In the genomic region with DNA sequence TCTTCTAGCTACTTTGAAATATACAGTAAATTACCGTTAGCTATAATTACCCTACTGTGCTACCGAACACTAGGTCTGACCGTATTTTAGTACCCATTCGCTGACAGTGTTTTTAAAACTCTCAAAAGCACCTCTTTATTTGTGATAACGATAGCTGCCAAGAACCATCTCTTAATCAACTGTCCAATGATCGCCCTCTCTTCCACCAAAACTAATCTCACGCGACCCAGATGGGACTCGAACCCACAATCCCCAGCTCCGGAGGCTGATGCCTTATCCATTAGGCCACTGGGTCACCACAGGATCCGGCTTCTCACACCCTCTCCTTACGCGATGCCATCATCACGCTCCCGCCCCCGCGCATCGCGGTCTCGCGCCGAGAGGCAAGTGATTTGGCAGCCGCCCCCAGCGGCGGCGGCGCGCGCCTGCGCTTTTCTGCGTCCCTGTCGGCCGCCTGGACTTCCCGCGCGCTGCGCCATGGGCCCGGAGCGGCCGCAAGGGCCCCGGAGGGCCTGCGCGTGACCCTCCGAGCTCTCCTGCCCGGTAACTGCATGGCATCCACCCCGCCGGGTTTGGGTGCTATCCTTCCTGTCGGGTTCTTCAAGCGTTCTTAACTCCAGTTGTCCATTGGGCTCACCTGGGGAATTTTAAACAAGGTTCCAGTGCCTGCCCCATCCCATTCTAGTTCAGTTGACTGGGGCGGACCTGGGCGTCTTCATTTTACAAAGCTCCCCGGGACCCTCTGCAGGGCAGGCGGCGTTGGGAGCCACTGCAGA, we compare ENCODE assay signal across 1 cellular context.
A peak's percentile ranks its signal among the peaks of the same experiment; 100 is the strongest.
TF ChIP-seq lines count a peak whose summit lies in the region.

No MANE protein-coding gene starts in this region.

TF ChIP-seq in HepG2, 621 proteins besides CTCF, POLR2A, EP300 and RAD21 (continued from another document and continues in another):
- TF ChIP-seq, protein P1, sequence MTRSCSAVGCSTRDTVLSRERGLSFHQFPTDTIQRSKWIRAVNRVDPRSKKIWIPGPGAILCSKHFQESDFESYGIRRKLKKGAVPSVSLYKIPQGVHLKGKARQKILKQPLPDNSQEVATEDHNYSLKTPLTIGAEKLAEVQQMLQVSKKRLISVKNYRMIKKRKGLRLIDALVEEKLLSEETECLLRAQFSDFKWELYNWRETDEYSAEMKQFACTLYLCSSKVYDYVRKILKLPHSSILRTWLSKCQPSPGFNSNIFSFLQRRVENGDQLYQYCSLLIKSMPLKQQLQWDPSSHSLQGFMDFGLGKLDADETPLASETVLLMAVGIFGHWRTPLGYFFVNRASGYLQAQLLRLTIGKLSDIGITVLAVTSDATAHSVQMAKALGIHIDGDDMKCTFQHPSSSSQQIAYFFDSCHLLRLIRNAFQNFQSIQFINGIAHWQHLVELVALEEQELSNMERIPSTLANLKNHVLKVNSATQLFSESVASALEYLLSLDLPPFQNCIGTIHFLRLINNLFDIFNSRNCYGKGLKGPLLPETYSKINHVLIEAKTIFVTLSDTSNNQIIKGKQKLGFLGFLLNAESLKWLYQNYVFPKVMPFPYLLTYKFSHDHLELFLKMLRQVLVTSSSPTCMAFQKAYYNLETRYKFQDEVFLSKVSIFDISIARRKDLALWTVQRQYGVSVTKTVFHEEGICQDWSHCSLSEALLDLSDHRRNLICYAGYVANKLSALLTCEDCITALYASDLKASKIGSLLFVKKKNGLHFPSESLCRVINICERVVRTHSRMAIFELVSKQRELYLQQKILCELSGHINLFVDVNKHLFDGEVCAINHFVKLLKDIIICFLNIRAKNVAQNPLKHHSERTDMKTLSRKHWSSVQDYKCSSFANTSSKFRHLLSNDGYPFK (CRISPR knock-in tag; IDR thresholded peaks at IDR 0.05; ENCODE audit: borderline replicate concordance) = peak; percentile 74
- TF ChIP-seq, protein P2, sequence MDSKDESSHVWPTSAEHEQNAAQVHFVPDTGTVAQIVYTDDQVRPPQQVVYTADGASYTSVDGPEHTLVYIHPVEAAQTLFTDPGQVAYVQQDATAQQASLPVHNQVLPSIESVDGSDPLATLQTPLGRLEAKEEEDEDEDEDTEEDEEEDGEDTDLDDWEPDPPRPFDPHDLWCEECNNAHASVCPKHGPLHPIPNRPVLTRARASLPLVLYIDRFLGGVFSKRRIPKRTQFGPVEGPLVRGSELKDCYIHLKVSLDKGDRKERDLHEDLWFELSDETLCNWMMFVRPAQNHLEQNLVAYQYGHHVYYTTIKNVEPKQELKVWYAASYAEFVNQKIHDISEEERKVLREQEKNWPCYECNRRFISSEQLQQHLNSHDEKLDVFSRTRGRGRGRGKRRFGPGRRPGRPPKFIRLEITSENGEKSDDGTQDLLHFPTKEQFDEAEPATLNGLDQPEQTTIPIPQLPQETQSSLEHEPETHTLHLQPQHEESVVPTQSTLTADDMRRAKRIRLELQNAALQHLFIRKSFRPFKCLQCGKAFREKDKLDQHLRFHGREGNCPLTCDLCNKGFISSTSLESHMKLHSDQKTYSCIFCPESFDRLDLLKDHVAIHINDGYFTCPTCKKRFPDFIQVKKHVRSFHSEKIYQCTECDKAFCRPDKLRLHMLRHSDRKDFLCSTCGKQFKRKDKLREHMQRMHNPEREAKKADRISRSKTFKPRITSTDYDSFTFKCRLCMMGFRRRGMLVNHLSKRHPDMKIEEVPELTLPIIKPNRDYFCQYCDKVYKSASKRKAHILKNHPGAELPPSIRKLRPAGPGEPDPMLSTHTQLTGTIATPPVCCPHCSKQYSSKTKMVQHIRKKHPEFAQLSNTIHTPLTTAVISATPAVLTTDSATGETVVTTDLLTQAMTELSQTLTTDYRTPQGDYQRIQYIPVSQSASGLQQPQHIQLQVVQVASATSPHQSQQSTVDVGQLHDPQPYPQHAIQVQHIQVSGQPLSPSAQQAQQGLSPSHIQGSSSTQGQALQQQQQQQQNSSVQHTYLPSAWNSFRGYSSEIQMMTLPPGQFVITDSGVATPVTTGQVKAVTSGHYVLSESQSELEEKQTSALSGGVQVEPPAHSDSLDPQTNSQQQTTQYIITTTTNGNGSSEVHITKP (CRISPR knock-in tag; IDR thresholded peaks at IDR 0.05; ENCODE audit: low read depth) = peak; percentile 77
- TF ChIP-seq ATF3 (CRISPR knock-in tag; IDR thresholded peaks at IDR 0.05) = peak; percentile 49
- peak; percentile 99 for TF ChIP-seq FOXC1 (CRISPR knock-in tag; IDR thresholded peaks at IDR 0.05; ENCODE audit: borderline replicate concordance)
- no peak for TF ChIP-seq GRHL1 (CRISPR knock-in tag; conservative IDR thresholded peaks at IDR 0.05)
- peak; percentile 25; the same call in 1 of the 2 replicates for TF ChIP-seq ZZZ3 (CRISPR knock-in tag; IDR thresholded peaks at IDR 0.05; ENCODE audit: borderline replicate concordance)
- no peak for TF ChIP-seq NFE2L1 (CRISPR knock-in tag; IDR thresholded peaks at IDR 0.05; ENCODE audit: borderline replicate concordance)
- TF ChIP-seq ZNF256 (CRISPR knock-in tag; conservative IDR thresholded peaks at IDR 0.05) = peak; percentile 80; the same call in 1 of the 2 replicates
- no peak for TF ChIP-seq REXO4 (CRISPR knock-in tag; IDR thresholded peaks at IDR 0.05; ENCODE audit: borderline replicate concordance)
- TF ChIP-seq ZNF614 (CRISPR knock-in tag; IDR thresholded peaks at IDR 0.05; ENCODE audit: borderline replicate concordance) = peak; percentile 99
- TF ChIP-seq, protein P3, sequence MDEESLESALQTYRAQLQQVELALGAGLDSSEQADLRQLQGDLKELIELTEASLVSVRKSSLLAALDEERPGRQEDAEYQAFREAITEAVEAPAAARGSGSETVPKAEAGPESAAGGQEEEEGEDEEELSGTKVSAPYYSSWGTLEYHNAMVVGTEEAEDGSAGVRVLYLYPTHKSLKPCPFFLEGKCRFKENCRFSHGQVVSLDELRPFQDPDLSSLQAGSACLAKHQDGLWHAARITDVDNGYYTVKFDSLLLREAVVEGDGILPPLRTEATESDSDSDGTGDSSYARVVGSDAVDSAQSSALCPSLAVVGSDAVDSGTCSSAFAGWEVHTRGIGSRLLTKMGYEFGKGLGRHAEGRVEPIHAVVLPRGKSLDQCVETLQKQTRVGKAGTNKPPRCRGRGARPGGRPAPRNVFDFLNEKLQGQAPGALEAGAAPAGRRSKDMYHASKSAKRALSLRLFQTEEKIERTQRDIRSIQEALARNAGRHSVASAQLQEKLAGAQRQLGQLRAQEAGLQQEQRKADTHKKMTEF (CRISPR knock-in tag; IDR thresholded peaks at IDR 0.05) = peak; percentile 99
- TF ChIP-seq KLF16 (CRISPR knock-in tag; IDR thresholded peaks at IDR 0.05) = peak in 1 of 2 experiments; percentile 99; a peak in 2 of 4 replicates
- no peak for TF ChIP-seq AKAP8 (CRISPR knock-in tag; IDR thresholded peaks at IDR 0.05)
- peak; percentile 77; the same call in 1 of the 2 replicates for TF ChIP-seq ZNF768 (CRISPR knock-in tag; IDR thresholded peaks at IDR 0.05)
- TF ChIP-seq FOXK2 (IDR thresholded peaks at IDR 0.05) = 0 out of 2 replicates have a peak, but pooled peaks have one; percentile 27
- TF ChIP-seq WIZ (CRISPR knock-in tag; IDR thresholded peaks at IDR 0.05) = peak; percentile 87
- peak; percentile 99 for TF ChIP-seq TARDBP (CRISPR knock-in tag; IDR thresholded peaks at IDR 0.05)
- TF ChIP-seq MAFK (conservative IDR thresholded peaks at IDR 0.05 in 1 of 2, IDR thresholded peaks at IDR 0.05 in 1 of 2; ENCODE audit: low read length in 2 of 2) = no peak
- peak; percentile 90 for TF ChIP-seq MEF2D (CRISPR knock-in tag; IDR thresholded peaks at IDR 0.05)
- no peak for TF ChIP-seq TCF7L2 (IDR thresholded peaks at IDR 0.05; ENCODE audit: low read depth, low read length)
- TF ChIP-seq ZNF160 (CRISPR knock-in tag; IDR thresholded peaks at IDR 0.05) = peak; percentile 75
- TF ChIP-seq ZBTB40 (IDR thresholded peaks at IDR 0.05) = no peak
- TF ChIP-seq ZBTB40 (CRISPR knock-in tag; IDR thresholded peaks at IDR 0.05) = peak; percentile 88
- TF ChIP-seq ZBTB4 (CRISPR knock-in tag; IDR thresholded peaks at IDR 0.05; ENCODE audit: borderline replicate concordance) = peak; percentile 94
